In genomic region chr7:79620291-79620690, GRCh38 we compare ENCODE assay signal across 16 cellular contexts.
"Had no signal": no experiment of that assay in that cellular context is flagged by ENCODE, and none has a peak within 500 bp of the region (broad histone marks: within the 10 kb centered on the region; RNA-seq: fewer than 3 reads in every experiment).

No MANE protein-coding gene starts in this region.

- H3K27me3 ChIP-seq: gastroesophageal sphincter had no signal

- H3K4me3 ChIP-seq: gastroesophageal sphincter had no signal

- FAIRE-seq: kidney, urothelium cell line had no signal

- H3K27me3 Mint-ChIP-seq: activated CD4-positive, alpha-beta T cell treated with anti-CD3 and anti-CD28 coated beads, Interleukin-2, amount 10 ng/mL, durations not matched to agents 7 days and 5 days; activated naive CD8-positive, alpha-beta T cell treated with anti-CD3 and anti-CD28 coated beads, Interleukin-2, amount 10 ng/mL, durations not matched to agents 7 days and 5 days; brain; central memory CD8-positive, alpha-beta T cell had no signal

- H3K4me1 Mint-ChIP-seq: activated CD4-positive, alpha-beta T cell treated with anti-CD3 and anti-CD28 coated beads, Interleukin-2, amount 10 ng/mL, durations not matched to agents 7 days and 5 days; activated naive CD8-positive, alpha-beta T cell treated with anti-CD3 and anti-CD28 coated beads, Interleukin-2, amount 10 ng/mL, durations not matched to agents 7 days and 5 days; brain; central memory CD8-positive, alpha-beta T cell; stimulated activated effector memory CD8-positive, alpha-beta T cell treated with anti-CD3 and anti-CD28 coated beads, Interleukin-12 subunit alpha, Interleukin-12 subunit beta, amount 100 ng/mL, for 72 hours had no signal

- ATAC-seq: activated T-cell treated with anti-CD3 and anti-CD28 coated beads, Interleukin-2, amount 50 U/mL, for 72 hours; gastroesophageal sphincter; left ventricle myocardium superior; stimulated activated effector memory CD8-positive, alpha-beta T cell treated with anti-CD3 and anti-CD28 coated beads, Interleukin-12 subunit alpha, Interleukin-12 subunit beta, amount 100 ng/mL, for 72 hours had no signal

- H3K9me3 Mint-ChIP-seq: activated naive CD8-positive, alpha-beta T cell treated with anti-CD3 and anti-CD28 coated beads, Interleukin-2, amount 10 ng/mL, durations not matched to agents 7 days and 5 days; T-helper 2 cell treated with Interferon-gamma antibody and Interleukin-4, amounts not matched to agents 5 μg/mL and 100 μg/mL, for 36 hours had no signal

- H3K36me3 ChIP-seq: gastroesophageal sphincter had no signal

- H3K4me1 ChIP-seq: gastroesophageal sphincter had no signal

- DNase-seq: activated CD4-positive, alpha-beta T cell treated with anti-CD3 and anti-CD28 coated beads, Interleukin-2, amount 10 ng/mL, durations not matched to agents 7 days and 5 days; activated CD8-positive, alpha-beta memory T cell treated with anti-CD3 and anti-CD28 coated beads, Interleukin-2, amount 50 U/mL, for 48 hours; activated gamma-delta T cell treated with Interleukin-2 at 50 U/mL for 16 hours; activated naive CD8-positive, alpha-beta T cell treated with anti-CD3 and anti-CD28 coated beads, Interleukin-2, amount 10 ng/mL, durations not matched to agents 7 days and 5 days; activated T-cell treated with anti-CD3 and anti-CD28 coated beads, Interleukin-2, amount 50 U/mL, for 72 hours; cortex of kidney; effector memory CD4-positive, alpha-beta T cell; erythroblast; kidney; left ventricle myocardium superior had no signal

- H3K4me3 Mint-ChIP-seq: activated CD4-positive, alpha-beta T cell treated with anti-CD3 and anti-CD28 coated beads, Interleukin-2, amount 10 ng/mL, durations not matched to agents 7 days and 5 days; activated naive CD8-positive, alpha-beta T cell treated with anti-CD3 and anti-CD28 coated beads, Interleukin-2, amount 10 ng/mL, durations not matched to agents 7 days and 5 days; activated T-cell treated with anti-CD3 and anti-CD28 coated beads, Interleukin-2, amount 50 U/mL, for 72 hours; brain; central memory CD8-positive, alpha-beta T cell; stimulated activated effector memory CD8-positive, alpha-beta T cell treated with anti-CD3 and anti-CD28 coated beads, Interleukin-12 subunit alpha, Interleukin-12 subunit beta, amount 100 ng/mL, for 72 hours; T-helper 2 cell treated with Interferon-gamma antibody and Interleukin-4, amounts not matched to agents 5 μg/mL and 100 μg/mL, for 36 hours had no signal

- H3K27ac ChIP-seq: gastroesophageal sphincter had no signal

- H3K36me3 Mint-ChIP-seq: activated naive CD8-positive, alpha-beta T cell treated with anti-CD3 and anti-CD28 coated beads, Interleukin-2, amount 10 ng/mL, durations not matched to agents 7 days and 5 days; brain; stimulated activated effector memory CD8-positive, alpha-beta T cell treated with anti-CD3 and anti-CD28 coated beads, Interleukin-12 subunit alpha, Interleukin-12 subunit beta, amount 100 ng/mL, for 72 hours had no signal

- H3K27ac Mint-ChIP-seq: activated CD4-positive, alpha-beta T cell treated with anti-CD3 and anti-CD28 coated beads, Interleukin-2, amount 10 ng/mL, durations not matched to agents 7 days and 5 days; activated naive CD8-positive, alpha-beta T cell treated with anti-CD3 and anti-CD28 coated beads, Interleukin-2, amount 10 ng/mL, durations not matched to agents 7 days and 5 days; activated T-cell treated with anti-CD3 and anti-CD28 coated beads, Interleukin-2, amount 50 U/mL, for 72 hours; brain; stimulated activated effector memory CD8-positive, alpha-beta T cell treated with anti-CD3 and anti-CD28 coated beads, Interleukin-12 subunit alpha, Interleukin-12 subunit beta, amount 100 ng/mL, for 72 hours; T-helper 2 cell treated with Interferon-gamma antibody and Interleukin-4, amounts not matched to agents 5 μg/mL and 100 μg/mL, for 36 hours had no signal
